In genomic region chr16:54590836-54591235, GRCh38 we compare ENCODE assay signal across 1 cellular context.
TF ChIP-seq lines count a peak whose summit lies in the region.

No MANE protein-coding gene starts in this region.

TF ChIP-seq in H1, 55 proteins besides CTCF, POLR2A, EP300 and RAD21:
- TF ChIP-seq CHD2 (IDR thresholded peaks at IDR 0.05; ENCODE audit: low read length) (no peak), USF2 (IDR thresholded peaks at IDR 0.05; ENCODE audit: low read length) (no peak), FOSL1 (IDR thresholded peaks at IDR 0.05; ENCODE audit: insufficient read depth, low read depth, low read length) (no peak), CHD1 (IDR thresholded peaks at IDR 0.05; ENCODE audit: low read depth, low read length) (no peak), BRCA1 (IDR thresholded peaks at IDR 0.05; ENCODE audit: low read depth, low read length) (no peak), GTF2F1 (IDR thresholded peaks at IDR 0.05; ENCODE audit: borderline replicate concordance, low read depth, low read length) (no peak), RXRA (IDR thresholded peaks at IDR 0.05; ENCODE audit: insufficient read depth, low read depth, low read length) (no peak), NRF1 (IDR thresholded peaks at IDR 0.05; ENCODE audit: low read depth, low read length) (no peak), ATF3 (IDR thresholded peaks at IDR 0.05; ENCODE audit: insufficient read depth, low read depth, low read length) (no peak), ATF2 (IDR thresholded peaks at IDR 0.05; ENCODE audit: low read length) (no peak), SIX5 (IDR thresholded peaks at IDR 0.05; ENCODE audit: low read depth, low read length) (no peak), POU5F1 (IDR thresholded peaks at IDR 0.05; ENCODE audit: low read depth, low read length) (no peak), RFX5 (IDR thresholded peaks at IDR 0.05; ENCODE audit: borderline replicate concordance, low read depth, low read length) (no peak), SP4 (IDR thresholded peaks at IDR 0.05; ENCODE audit: low read length) (no peak)
